In genomic region chr17:78272181-78272913, GRCh38 we compare ENCODE assay signal across 8 cellular contexts. TPM values are rescaled to one million over a fixed set of nuclear protein-coding genes. Genes with fewer than 3 reads are reported as not detected.
DNase-seq lines count a peak whose midpoint lies in the region; ATAC-seq and TF ChIP-seq lines count a peak whose summit lies in the region.

No MANE protein-coding gene starts in this region.

- no peak overlapping the region for H3K27ac ChIP-seq in GM23248

- H3K4me1 ChIP-seq in GM23248 (ENCODE audit: insufficient read depth) = no peaks in the 10 kb centered on the region

- H3K4me2 ChIP-seq in GM23248 (ENCODE audit: unreplicated experiment) = no peak overlapping the region

- H3K27me3 Mint-ChIP-seq in activated CD4-positive, alpha-beta memory T cell treated with anti-CD3 and anti-CD28 coated beads for 36 hours = no peaks in the 10 kb centered on the region

- ATAC-seq in Right ventricle myocardium inferior = peak; percentile 84

- CTCF ChIA-PET in activated CD4-positive, alpha-beta memory T cell treated with anti-CD3 and anti-CD28 coated beads for 36 hours (lab: Charles Lee) = interaction anchor here (1.6 kb wide), 1 partner anchor 22 kb away, joined by 10 read pairs; no protein-coding TSS in a partner anchor
- CTCF ChIA-PET in HEK293T (lab: Yijun Ruan, JAX) = interaction anchor here (0.6 kb wide), 1 partner anchor 770 kb away, joined by 4 read pairs; no protein-coding TSS in a partner anchor

- no peaks in the 10 kb centered on the region for H3K36me3 Mint-ChIP-seq in activated CD4-positive, alpha-beta memory T cell treated with anti-CD3 and anti-CD28 coated beads for 36 hours

- no peak overlapping the region for H2AFZ ChIP-seq in GM23248

- no peak overlapping the region for H3K9ac ChIP-seq in GM23248

- H3K9me3 Mint-ChIP-seq in activated CD4-positive, alpha-beta memory T cell treated with anti-CD3 and anti-CD28 coated beads for 36 hours = no peaks in the 10 kb centered on the region

- TF ChIP-seq CTCF in fibroblast of pulmonary artery (IDR thresholded peaks at IDR 0.05; ENCODE audit: low read length, missing control alignments) = no peak
- TF ChIP-seq CTCF in retinal pigment epithelial cell (conservative IDR thresholded peaks at IDR 0.05; ENCODE audit: low read depth, low read length) = no peak

- H3K4me3 ChIP-seq in fibroblast of pulmonary artery (replicated peaks; ENCODE audit: low read depth, low read length) (no peak overlapping the region), retinal pigment epithelial cell (ENCODE audit: low read length) (no peak overlapping the region), GM23248 (no peak overlapping the region)

- 52 to 56% methylated on average over 16 to 17 of the region's 17 CpGs for WGBS in GM23248 (ENCODE audit: low coverage in 1 of 2, low lambda C conversion rate in 2 of 2, missing lambda C conversion rate in 2 of 2), 2 experiments

- no peaks in the 10 kb centered on the region for H3K9me3 ChIP-seq in GM23248 (ENCODE audit: low read depth)

- intact Hi-C loops in Right ventricle myocardium inferior (cut with DNase I) = no loop called here
- intact Hi-C loops in cardiac septum (cut with DNase I) = no loop called here
- intact Hi-C loops in activated CD4-positive, alpha-beta memory T cell treated with anti-CD3 and anti-CD28 coated beads for 36 hours (cut with micrococcal nuclease) = no loop called here

- H4K20me1 ChIP-seq in GM23248 (ENCODE audit: insufficient read depth) = no peaks in the 10 kb centered on the region

- peaks cover 26% of the 10 kb centered on the region for H3K27me3 ChIP-seq in GM23248 (replicated peaks; ENCODE audit: insufficient read depth)

- POLR2A ChIA-PET in activated CD4-positive, alpha-beta memory T cell treated with anti-CD3 and anti-CD28 coated beads for 36 hours (lab: Charles Lee) = interaction anchor here (1.4 kb wide), 1 partner anchor 15 kb away, joined by 3 read pairs; no protein-coding TSS in a partner anchor
- POLR2A ChIA-PET in HEK293T (lab: Yijun Ruan, JAX) = interaction anchor here (1.2 kb wide), 1 partner anchor 18 kb away, joined by 4 read pairs; no protein-coding TSS in a partner anchor

- H3K79me2 ChIP-seq in GM23248 (ENCODE audit: insufficient read depth) = no peaks in the 10 kb centered on the region

- H3K27ac Mint-ChIP-seq in activated CD4-positive, alpha-beta memory T cell treated with anti-CD3 and anti-CD28 coated beads for 36 hours = no peak overlapping the region

- no peaks in the 10 kb centered on the region for H3F3A ChIP-seq in GM23248 (ENCODE audit: insufficient read depth)

- H3K4me1 Mint-ChIP-seq in activated CD4-positive, alpha-beta memory T cell treated with anti-CD3 and anti-CD28 coated beads for 36 hours (ENCODE audit: low read depth) = peaks cover 35% of the 10 kb centered on the region

- no peaks in the 10 kb centered on the region for H3K9me2 ChIP-seq in GM23248 (ENCODE audit: insufficient read depth)

- in situ Hi-C loops in GM23248 (cut with MboI) = no loop called here

- H3K4me3 Mint-ChIP-seq in activated CD4-positive, alpha-beta memory T cell treated with anti-CD3 and anti-CD28 coated beads for 36 hours = no peak overlapping the region

- no peaks in the 10 kb centered on the region for H3K36me3 ChIP-seq in GM23248 (ENCODE audit: low read depth)

- DNase-seq in Right ventricle myocardium inferior (ENCODE audit: missing footprints) = peak; percentile 71
- no peak for DNase-seq in cardiac septum (ENCODE audit: low spot score)
- peak; percentile 86 for DNase-seq in activated CD4-positive, alpha-beta memory T cell treated with anti-CD3 and anti-CD28 coated beads for 36 hours
- peak; percentile 92 for DNase-seq in fibroblast of pulmonary artery (ENCODE audit: low read depth)
- DNase-seq in retinal pigment epithelial cell (ENCODE audit: low read depth) = peak; percentile 97
- no peak for DNase-seq in NCI-H1092 treated with DMSO at 0.1 percent for 48 hours (lab: John Stamatoyannopoulos, UW)
- DNase-seq in HEK293T (ENCODE audit: extremely low spot score) = no peak
- no peak for DNase-seq in GM23248

TF ChIP-seq in HEK293T, 16 proteins besides CTCF, POLR2A, EP300 and RAD21:
- no peak for TF ChIP-seq TARDBP (IDR thresholded peaks at IDR 0.05)
- TF ChIP-seq CTBP1 (IDR thresholded peaks at IDR 0.05; ENCODE audit: borderline replicate concordance) = no peak
- no peak for TF ChIP-seq SUZ12 (IDR thresholded peaks at IDR 0.05)
- TF ChIP-seq HDGF (IDR thresholded peaks at IDR 0.05; ENCODE audit: borderline replicate concordance) = no peak
- no peak for TF ChIP-seq SP1 (IDR thresholded peaks at IDR 0.05)
- no peak for TF ChIP-seq PKNOX1 (IDR thresholded peaks at IDR 0.05)
- no peak for TF ChIP-seq ARNT (IDR thresholded peaks at IDR 0.05)
- no peak for TF ChIP-seq BHLHE40 (IDR thresholded peaks at IDR 0.05; ENCODE audit: borderline replicate concordance)
- TF ChIP-seq L3MBTL2 (conservative IDR thresholded peaks at IDR 0.05) = no peak
- TF ChIP-seq FOXA1 (IDR thresholded peaks at IDR 0.05) = no peak
- TF ChIP-seq FOXK2 (IDR thresholded peaks at IDR 0.05) = no peak
- TF ChIP-seq FOXM1 (IDR thresholded peaks at IDR 0.05; ENCODE audit: borderline replicate concordance) = no peak
- TF ChIP-seq NFRKB (IDR thresholded peaks at IDR 0.05) = no peak

RNA-seq across cellular contexts. Expression of gene TMEM235, which starts 40.9 kb away (rescaled TPM):
- total RNA-seq in Right ventricle myocardium inferior = not detected
- total RNA-seq in cardiac septum = not detected
- total RNA-seq in activated CD4-positive, alpha-beta memory T cell treated with anti-CD3 and anti-CD28 coated beads for 36 hours = not detected
- not detected in 2 replicates for total RNA-seq in GM23248 (2014; rRNA removed; shearing (Covaris generic))
- not detected in 2 replicates for polyA plus RNA-seq in GM23248 (2016; fragmentation: Nextera tagmentation; extraction: Ambion mirVana)

RNA-seq across cellular contexts. Expression of gene BIRC5, which starts 58.3 kb away (rescaled TPM):
- total RNA-seq in Right ventricle myocardium inferior = 1.2 TPM
- 0.38 TPM for total RNA-seq in cardiac septum
- 10 to 100 TPM; 87.4 to 95.4 TPM for total RNA-seq in activated CD4-positive, alpha-beta memory T cell treated with anti-CD3 and anti-CD28 coated beads for 36 hours
- total RNA-seq in GM23248 (2014; rRNA removed; shearing (Covaris generic)) = 30.9 and 32.5 TPM in 2 replicates
- polyA plus RNA-seq in GM23248 (2016; fragmentation: Nextera tagmentation; extraction: Ambion mirVana) = 42.3 and 44.4 TPM in 2 replicates

Comparison
In these comparisons a context has a peak if more than half of its experiments do, and no peak if none do; other contexts are left out.
1. DNase-seq: peak in Right ventricle myocardium inferior (single experiment), activated CD4-positive, alpha-beta memory T cell treated with anti-CD3 and anti-CD28 coated beads for 36 hours (single experiment), fibroblast of pulmonary artery (single experiment) and retinal pigment epithelial cell (single experiment); none in cardiac septum (single experiment), NCI-H1092 treated with DMSO at 0.1 percent for 48 hours (single experiment), HEK293T (single experiment) and GM23248 (single experiment).
2. RNA of gene BIRC5, which starts 58.3 kb away (total RNA-seq): 87.4 to 95.4 TPM in activated CD4-positive, alpha-beta memory T cell treated with anti-CD3 and anti-CD28 coated beads for 36 hours and 30.9 to 32.5 TPM in GM23248; 1.2 TPM in Right ventricle myocardium inferior (single experiment) and 0.38 TPM in cardiac septum (single experiment); every median in the first group is over 10 times any median in the second.